1 cellular context compared by ENCODE assay signal in the genomic region with DNA sequence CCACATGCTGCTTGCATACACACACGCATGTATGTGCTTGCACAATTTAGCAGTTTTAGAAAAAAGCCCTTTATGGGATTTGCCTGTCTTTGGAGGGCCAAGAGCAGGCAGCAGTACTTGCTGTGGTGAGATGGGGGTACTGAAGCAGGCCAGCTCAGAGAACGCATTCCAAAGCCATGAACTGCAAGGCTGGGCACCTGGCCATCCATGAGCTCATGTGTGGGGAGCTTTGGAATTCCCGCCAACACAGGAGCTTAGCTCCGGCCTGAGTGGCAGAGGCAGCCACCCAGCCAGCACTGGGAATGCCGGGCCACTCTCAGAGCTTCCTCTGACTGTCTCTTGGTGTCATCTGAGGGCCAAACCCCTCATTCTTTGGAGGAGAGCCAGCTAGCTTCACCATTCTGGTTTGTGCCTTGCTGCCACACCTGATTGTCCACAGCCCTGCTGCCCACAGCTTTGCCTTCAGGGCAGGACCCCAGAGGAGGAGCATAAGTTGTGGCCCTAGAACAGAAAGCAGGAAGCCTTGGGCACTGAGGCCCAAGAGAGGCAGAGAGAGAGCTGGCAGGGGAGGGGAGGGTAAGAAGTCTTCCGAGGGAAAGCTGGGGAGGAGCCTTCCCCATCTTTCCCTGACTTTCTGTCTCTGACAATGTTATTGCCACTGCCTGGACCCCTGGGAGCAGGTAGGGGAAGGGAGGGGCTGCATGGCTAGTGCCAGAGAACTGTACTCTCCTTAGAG.
TF ChIP-seq lines count a peak whose summit lies in the region.

No MANE protein-coding gene starts in this region.

TF ChIP-seq in H1, 55 proteins besides CTCF, POLR2A, EP300 and RAD21 (continued from another document):
- TF ChIP-seq, protein P1, sequence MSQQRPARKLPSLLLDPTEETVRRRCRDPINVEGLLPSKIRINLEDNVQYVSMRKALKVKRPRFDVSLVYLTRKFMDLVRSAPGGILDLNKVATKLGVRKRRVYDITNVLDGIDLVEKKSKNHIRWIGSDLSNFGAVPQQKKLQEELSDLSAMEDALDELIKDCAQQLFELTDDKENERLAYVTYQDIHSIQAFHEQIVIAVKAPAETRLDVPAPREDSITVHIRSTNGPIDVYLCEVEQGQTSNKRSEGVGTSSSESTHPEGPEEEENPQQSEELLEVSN (IDR thresholded peaks at IDR 0.05): peak; percentile 77
- TF ChIP-seq, protein P2, sequence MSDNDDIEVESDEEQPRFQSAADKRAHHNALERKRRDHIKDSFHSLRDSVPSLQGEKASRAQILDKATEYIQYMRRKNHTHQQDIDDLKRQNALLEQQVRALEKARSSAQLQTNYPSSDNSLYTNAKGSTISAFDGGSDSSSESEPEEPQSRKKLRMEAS (IDR thresholded peaks at IDR 0.05): peak; percentile 44; the same call in 1 of the 2 replicates
- TF ChIP-seq CHD2 (IDR thresholded peaks at IDR 0.05; ENCODE audit: low read length): no peak
